In the genomic region with DNA sequence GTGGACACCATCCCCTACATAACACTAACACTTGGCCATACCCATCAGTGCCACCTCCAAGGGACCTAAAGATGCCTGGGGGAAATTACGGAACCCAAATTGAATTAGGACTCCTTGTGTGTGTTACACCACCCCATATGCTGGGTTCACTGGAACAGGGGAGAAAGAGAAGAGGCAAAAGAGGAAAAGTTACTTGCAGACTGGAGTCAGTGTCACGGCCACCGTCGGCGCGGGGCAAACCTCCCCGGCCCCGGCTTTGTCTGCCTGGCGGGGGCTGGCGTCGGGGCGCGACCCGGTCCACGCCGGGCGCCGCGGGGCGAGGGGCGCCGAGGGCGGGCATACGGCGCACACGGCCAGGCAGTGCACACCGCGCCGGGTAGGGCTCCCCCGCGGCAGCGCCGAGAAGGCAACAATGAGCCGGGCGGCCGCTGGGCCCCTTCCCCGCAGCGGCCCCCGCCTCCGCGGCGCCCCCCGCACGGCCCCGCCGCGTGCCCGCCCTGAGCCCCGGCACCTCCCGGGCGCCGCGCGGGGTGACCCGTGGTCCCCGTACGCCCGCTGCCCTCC, we compare ENCODE assay signal across 8 cellular contexts.
DNase-seq lines count a peak whose midpoint lies in the region; ATAC-seq and TF ChIP-seq lines count a peak whose summit lies in the region.

No MANE protein-coding gene starts in this region.

- peak; percentile 13 for ATAC-seq in HG03025 (IDR thresholded peaks at IDR 0.05; ENCODE audit: low FRiP score, unreplicated experiment)
- ATAC-seq in T-cell (replicated peaks in 1 of 4) = peak; percentile 16 to 41 (median 37)

- H3K9me3 Mint-ChIP-seq in T-cell (no peaks in the 10 kb centered on the region), nephron (no peaks in the 10 kb centered on the region)

- H3K36me3 Mint-ChIP-seq in T-cell (peaks cover 29% of the 10 kb centered on the region), nephron (ENCODE audit: low read depth) (peaks cover 23% of the 10 kb centered on the region)

- H3K4me3 Mint-ChIP-seq in T-cell (peak overlapping the region; percentile 92 to 99 (median 95)), nephron (peak overlapping the region; percentile 89 to 96 (median 95))

- no peaks in the 10 kb centered on the region for H3K27me3 Mint-ChIP-seq in T-cell
- peaks cover 18% of the 10 kb centered on the region for H3K27me3 Mint-ChIP-seq in nephron (ENCODE audit: low read depth)

- CTCF ChIA-PET in T-cell (lab: Charles Lee) = no interaction called here

- TF ChIP-seq CTCF in epithelial cell of proximal tubule (conservative IDR thresholded peaks at IDR 0.05; ENCODE audit: low read depth, low read length) = no peak
- TF ChIP-seq CTCF in nephron (IDR thresholded peaks at IDR 0.05; ENCODE audit: unreplicated experiment in 3 of 3) = no peak

- peak overlapping the region; percentile 83 for H3K4me3 ChIP-seq in epithelial cell of proximal tubule (ENCODE audit: low read depth, low read length)

- H3K27ac Mint-ChIP-seq in T-cell (peak overlapping the region; percentile 92 to 95), nephron (peak overlapping the region; percentile 61 to 90 (median 82))

- POLR2A ChIA-PET in T-cell (lab: Charles Lee) = interaction anchor here in 1 of 2 donors (0.5 to 0.7 kb wide), 2 partner anchors 9 to 12 kb away, joined by 3 to 5 read pairs; no protein-coding TSS in a partner anchor

- DNase-seq in activated effector memory CD4-positive, alpha-beta T cell treated with anti-CD3 and anti-CD28 coated beads, Interleukin-2, amount 50 U/mL, for 16 hours = peak; percentile 76
- no peak for DNase-seq in activated effector memory CD4-positive, alpha-beta T cell treated with Interleukin-2 at 50 U/mL for 16 hours
- peak in 2 of 34 experiments; percentile 21 to 29 for DNase-seq in T-cell
- no peak for DNase-seq in epithelial cell of proximal tubule (ENCODE audit: low read depth)
- DNase-seq in HPDE6-E6E7 (ENCODE audit: extremely low spot score) = no peak
- DNase-seq in globus pallidus (ENCODE audit: low spot score) = no peak

- H3K4me1 Mint-ChIP-seq in T-cell = peaks cover 56 to 70% (median 69%) of the 10 kb centered on the region in 3 donors
- H3K4me1 Mint-ChIP-seq in nephron = peaks cover 26% of the 10 kb centered on the region
